14 cellular contexts compared by ENCODE assay signal in the genomic region with DNA sequence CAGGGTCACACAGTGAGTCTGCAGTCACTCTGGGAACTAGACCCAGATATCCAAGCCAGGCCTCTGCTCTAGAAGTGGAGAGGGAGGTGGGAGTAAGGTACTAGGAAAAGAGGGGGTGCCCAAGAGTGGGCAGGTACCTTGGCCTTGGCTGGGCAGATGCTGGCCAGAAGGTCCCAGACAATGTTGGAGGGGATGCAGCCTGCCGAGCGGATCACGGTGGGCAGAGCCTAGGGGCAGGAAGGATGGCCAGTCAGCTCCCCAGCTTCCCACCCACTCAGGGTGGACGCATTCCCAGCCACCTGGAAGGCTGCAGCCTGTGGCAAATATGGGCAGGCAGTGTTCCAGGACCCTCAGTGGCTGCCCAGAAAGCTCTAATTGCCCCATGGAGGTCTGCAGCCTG. TPM values are rescaled to one million over a fixed set of nuclear protein-coding genes. Genes with fewer than 3 reads are reported as not detected.
DNase-seq lines count a peak whose midpoint lies in the region; ATAC-seq and TF ChIP-seq lines count a peak whose summit lies in the region.
"Had no signal": no experiment of that assay in that cellular context is flagged by ENCODE, and none has a peak within 500 bp of the region (broad histone marks: within the 10 kb centered on the region; RNA-seq: fewer than 3 reads in every experiment).

No MANE protein-coding gene starts in this region.

- H3K27ac ChIP-seq in lower lobe of right lung (no peak overlapping the region), upper lobe of left lung (no peak overlapping the region)

- H3K4me3 Mint-ChIP-seq in activated naive CD8-positive, alpha-beta T cell treated with anti-CD3 and anti-CD28 coated beads, Interleukin-2, amount 10 ng/mL, durations not matched to agents 7 days and 5 days: no peak overlapping the region
- no peak overlapping the region for H3K4me3 Mint-ChIP-seq in activated naive CD8-positive, alpha-beta T cell treated with anti-CD3 and anti-CD28 coated beads, Interleukin-2, amount 50 U/mL, for 24 hours
- H3K4me3 Mint-ChIP-seq in WTC11: no peak overlapping the region
- H3K4me3 Mint-ChIP-seq: CD8-positive, alpha-beta T cell had no signal

- POLR2A ChIA-PET in activated naive CD8-positive, alpha-beta T cell treated with anti-CD3 and anti-CD28 coated beads, Interleukin-2, amount 10 ng/mL, durations not matched to agents 7 days and 5 days (lab: Charles Lee): no interaction called here
- POLR2A ChIA-PET in WTC11 (lab: Charles Lee): no interaction called here

- CTCF ChIA-PET in WTC11 (lab: Charles Lee): interaction anchor here (1.0 to 1.1 kb wide), 2 partner anchors 54 to 172 kb away, joined by 3 to 4 read pairs; no protein-coding TSS in a partner anchor

- peaks cover 5% of the 10 kb centered on the region for H3K27me3 Mint-ChIP-seq in activated naive CD8-positive, alpha-beta T cell treated with anti-CD3 and anti-CD28 coated beads, Interleukin-2, amount 10 ng/mL, durations not matched to agents 7 days and 5 days
- H3K27me3 Mint-ChIP-seq in activated naive CD8-positive, alpha-beta T cell treated with anti-CD3 and anti-CD28 coated beads, Interleukin-2, amount 50 U/mL, for 24 hours: no peaks in the 10 kb centered on the region
- H3K27me3 Mint-ChIP-seq in WTC11 (ENCODE audit: low read depth): no peaks in the 10 kb centered on the region

- 67 to 73% methylated on average over 1 to 4 of the region's 4 CpGs for WGBS in upper lobe of left lung, 2 donors

- no peak overlapping the region for H3K4me3 ChIP-seq in lower lobe of right lung
- H3K4me3 ChIP-seq in upper lobe of left lung: no peak overlapping the region

- H3K36me3 Mint-ChIP-seq in activated naive CD8-positive, alpha-beta T cell treated with anti-CD3 and anti-CD28 coated beads, Interleukin-2, amount 10 ng/mL, durations not matched to agents 7 days and 5 days: no peaks in the 10 kb centered on the region
- no peaks in the 10 kb centered on the region for H3K36me3 Mint-ChIP-seq in activated naive CD8-positive, alpha-beta T cell treated with anti-CD3 and anti-CD28 coated beads, Interleukin-2, amount 50 U/mL, for 24 hours (ENCODE audit: low read depth)
- no peaks in the 10 kb centered on the region for H3K36me3 Mint-ChIP-seq in WTC11
- H3K36me3 Mint-ChIP-seq: CD8-positive, alpha-beta T cell had no signal

- H3K4me1 Mint-ChIP-seq in activated naive CD8-positive, alpha-beta T cell treated with anti-CD3 and anti-CD28 coated beads, Interleukin-2, amount 10 ng/mL, durations not matched to agents 7 days and 5 days: peaks cover 14% of the 10 kb centered on the region
- peaks cover 7% of the 10 kb centered on the region for H3K4me1 Mint-ChIP-seq in activated naive CD8-positive, alpha-beta T cell treated with anti-CD3 and anti-CD28 coated beads, Interleukin-2, amount 50 U/mL, for 24 hours
- peaks cover 9% of the 10 kb centered on the region for H3K4me1 Mint-ChIP-seq in WTC11

- TF ChIP-seq EP300 in upper lobe of left lung (IDR thresholded peaks at IDR 0.05): no peak

- H3K9me3 ChIP-seq in lower lobe of right lung (no peaks in the 10 kb centered on the region), upper lobe of left lung (no peaks in the 10 kb centered on the region)

- H3K9me3 Mint-ChIP-seq in activated naive CD8-positive, alpha-beta T cell treated with anti-CD3 and anti-CD28 coated beads, Interleukin-2, amount 10 ng/mL, durations not matched to agents 7 days and 5 days: no peaks in the 10 kb centered on the region
- no peaks in the 10 kb centered on the region for H3K9me3 Mint-ChIP-seq in activated naive CD8-positive, alpha-beta T cell treated with anti-CD3 and anti-CD28 coated beads, Interleukin-2, amount 50 U/mL, for 24 hours
- H3K9me3 Mint-ChIP-seq in WTC11: no peaks in the 10 kb centered on the region
- H3K9me3 Mint-ChIP-seq: CD8-positive, alpha-beta T cell had no signal

- peak; percentile 19 for DNase-seq in activated naive CD8-positive, alpha-beta T cell treated with anti-CD3 and anti-CD28 coated beads, Interleukin-2, amount 10 ng/mL, durations not matched to agents 7 days and 5 days
- no peak for DNase-seq in activated naive CD8-positive, alpha-beta T cell treated with anti-CD3 and anti-CD28 coated beads, Interleukin-2, amount 50 U/mL, for 24 hours
- DNase-seq in WTC11 (ENCODE audit: low spot score) (peak; percentile 1), lower lobe of right lung (peak; percentile 26), upper lobe of left lung (peak; percentile 14 to 40), GM19238 (ENCODE audit: insufficient read length, low spot score) (no peak), dermis blood vessel endothelial cell (no peak)
- DNase-seq: CD8-positive, alpha-beta T cell; DMS 273 treated with DMSO at 0.1 percent for 48 hours; GOT3; NCI-H1417 treated with DMSO at 0.1 percent for 48 hours; NCI-H2029; NCI-H510A had no signal

- intact Hi-C loops in lower lobe of right lung (cut with DNase I): no loop called here

- H3K27me3 ChIP-seq in lower lobe of right lung (ENCODE audit: low read depth) (peaks cover 3% of the 10 kb centered on the region), upper lobe of left lung (no peaks in the 10 kb centered on the region)

- H3K36me3 ChIP-seq in lower lobe of right lung (no peaks in the 10 kb centered on the region), upper lobe of left lung (no peaks in the 10 kb centered on the region)

- TF ChIP-seq POLR2A in upper lobe of left lung (IDR thresholded peaks at IDR 0.05): no peak

- TF ChIP-seq CTCF in WTC11 (IDR thresholded peaks at IDR 0.05) (no peak), lower lobe of right lung (IDR thresholded peaks at IDR 0.05) (no peak), upper lobe of left lung (IDR thresholded peaks at IDR 0.05) (no peak)

- H3K27ac Mint-ChIP-seq in activated naive CD8-positive, alpha-beta T cell treated with anti-CD3 and anti-CD28 coated beads, Interleukin-2, amount 10 ng/mL, durations not matched to agents 7 days and 5 days: peak overlapping the region; percentile 49
- H3K27ac Mint-ChIP-seq in activated naive CD8-positive, alpha-beta T cell treated with anti-CD3 and anti-CD28 coated beads, Interleukin-2, amount 50 U/mL, for 24 hours: no peak overlapping the region
- no peak overlapping the region for H3K27ac Mint-ChIP-seq in WTC11
- H3K27ac Mint-ChIP-seq: CD8-positive, alpha-beta T cell had no signal

- ATAC-seq in activated naive CD8-positive, alpha-beta T cell treated with anti-CD3 and anti-CD28 coated beads, Interleukin-2, amount 10 ng/mL, durations not matched to agents 7 days and 5 days (ENCODE audit: low read depth): no peak
- ATAC-seq in activated naive CD8-positive, alpha-beta T cell treated with anti-CD3 and anti-CD28 coated beads, Interleukin-2, amount 50 U/mL, for 24 hours: no peak
- ATAC-seq in WTC11 (no peak), lower lobe of right lung (no peak), upper lobe of left lung (ENCODE audit: low FRiP score in 2 of 2) (no peak), HG03025 (IDR thresholded peaks at IDR 0.05; ENCODE audit: low FRiP score, unreplicated experiment) (no peak)
- ATAC-seq: CD8-positive, alpha-beta T cell had no signal

- no peaks in the 10 kb centered on the region for H3K4me1 ChIP-seq in lower lobe of right lung
- H3K4me1 ChIP-seq in upper lobe of left lung: peaks cover 5 to 10% (median 7%) of the 10 kb centered on the region in 4 donors

TF ChIP-seq in WTC11, 78 proteins besides CTCF, POLR2A, EP300 and RAD21 (continues in another document):
- TF ChIP-seq HMGXB4 (CRISPR knock-in tag; IDR thresholded peaks at IDR 0.05): no peak
- TF ChIP-seq, protein P1, sequence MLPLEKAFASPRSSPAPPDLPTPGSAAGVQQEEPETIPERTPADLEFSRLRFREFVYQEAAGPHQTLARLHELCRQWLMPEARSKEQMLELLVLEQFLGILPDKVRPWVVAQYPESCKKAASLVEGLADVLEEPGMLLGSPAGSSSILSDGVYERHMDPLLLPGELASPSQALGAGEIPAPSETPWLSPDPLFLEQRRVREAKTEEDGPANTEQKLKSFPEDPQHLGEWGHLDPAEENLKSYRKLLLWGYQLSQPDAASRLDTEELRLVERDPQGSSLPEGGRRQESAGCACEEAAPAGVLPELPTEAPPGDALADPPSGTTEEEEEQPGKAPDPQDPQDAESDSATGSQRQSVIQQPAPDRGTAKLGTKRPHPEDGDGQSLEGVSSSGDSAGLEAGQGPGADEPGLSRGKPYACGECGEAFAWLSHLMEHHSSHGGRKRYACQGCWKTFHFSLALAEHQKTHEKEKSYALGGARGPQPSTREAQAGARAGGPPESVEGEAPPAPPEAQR (CRISPR knock-in tag; IDR thresholded peaks at IDR 0.05): no peak
- no peak for TF ChIP-seq ESRRA (CRISPR knock-in tag; IDR thresholded peaks at IDR 0.05; ENCODE audit: borderline replicate concordance)

RNA-seq across cellular contexts. Expression of gene SPOCD1, which starts 23.3 kb away (rescaled TPM):
- under 1 TPM; 0.34 to 0.36 TPM for total RNA-seq in activated naive CD8-positive, alpha-beta T cell treated with anti-CD3 and anti-CD28 coated beads, Interleukin-2, amount 10 ng/mL, durations not matched to agents 7 days and 5 days
- total RNA-seq in WTC11 (2021): 3.0 to 4.9 TPM (median 3.7 TPM) in 3 replicates
- 21.6 TPM for total RNA-seq in lower lobe of right lung
- 10 to 100 TPM in 3 of 6 donors, 1 to 10 TPM in 3; 7.3 to 63.3 (median 10.4) TPM for total RNA-seq in upper lobe of left lung
- total RNA-seq in dermis blood vessel endothelial cell: 2.0 and 11.4 TPM in 2 replicates
- total RNA-seq: CD8-positive, alpha-beta T cell had no signal

RNA-seq across cellular contexts. Expression of gene ADGRB2, which starts 28.4 kb away (rescaled TPM):
- under 1 TPM; 0.74 to 0.75 TPM for total RNA-seq in activated naive CD8-positive, alpha-beta T cell treated with anti-CD3 and anti-CD28 coated beads, Interleukin-2, amount 10 ng/mL, durations not matched to agents 7 days and 5 days
- total RNA-seq in WTC11 (2021) (29.6 to 39.3 TPM (median 30.1 TPM) in 3 replicates), lower lobe of right lung (1.1 TPM), upper lobe of left lung (1 to 10 TPM in 5 of 6 donors, under 1 TPM in 1; 0.34 to 1.9 (median 1.1) TPM), dermis blood vessel endothelial cell (0.17 and 0.28 TPM in 2 replicates)

Comparison
In these comparisons a context has a peak if more than half of its experiments do, and no peak if none do; other contexts are left out.
1. DNase-seq: peak in activated naive CD8-positive, alpha-beta T cell treated with anti-CD3 and anti-CD28 coated beads, Interleukin-2, amount 10 ng/mL, durations not matched to agents 7 days and 5 days (single experiment), WTC11 (single experiment), lower lobe of right lung (single experiment) and upper lobe of left lung (2 of 2); none in activated naive CD8-positive, alpha-beta T cell treated with anti-CD3 and anti-CD28 coated beads, Interleukin-2, amount 50 U/mL, for 24 hours (single experiment), GM19238 (single experiment) and dermis blood vessel endothelial cell (single experiment).
2. RNA of gene ADGRB2, which starts 28.4 kb away (total RNA-seq): 29.6 to 39.3 TPM in WTC11; 0.34 to 1.9 TPM in upper lobe of left lung, 1.1 TPM in lower lobe of right lung (single experiment), 0.74 to 0.75 TPM in activated naive CD8-positive, alpha-beta T cell treated with anti-CD3 and anti-CD28 coated beads, Interleukin-2, amount 10 ng/mL, durations not matched to agents 7 days and 5 days and 0.17 to 0.28 TPM in dermis blood vessel endothelial cell; every median in the first group is over 10 times any median in the second.